Comparison of ENCODE assay signal across 25 cellular contexts in genomic region chr11:121366038-121366437, GRCh38.
DNase-seq lines count a peak whose midpoint lies in the region; ATAC-seq and TF ChIP-seq lines count a peak whose summit lies in the region.
"Had no signal": no experiment of that assay in that cellular context is flagged by ENCODE, and none has a peak within 500 bp of the region (broad histone marks: within the 10 kb centered on the region; RNA-seq: fewer than 3 reads in every experiment).

No MANE protein-coding gene starts in this region.

- peaks cover 4% of the 10 kb centered on the region for H3K27me3 Mint-ChIP-seq in GM23338 (ENCODE audit: insufficient read depth, low read depth, poor library complexity)
- H3K27me3 Mint-ChIP-seq in CD8-positive, alpha-beta memory T cell = no peaks in the 10 kb centered on the region

- H3K36me3 ChIP-seq in GM23338 (ENCODE audit: insufficient read depth) (no peaks in the 10 kb centered on the region), mesenchymal stem cell (ENCODE audit: control insufficient read depth in 1 of 2, insufficient read depth in 2 of 2, low read depth in 1 of 2, low read length in 2 of 2) (no peaks in the 10 kb centered on the region)
- H3K36me3 ChIP-seq in CD8-positive, alpha-beta memory T cell (ENCODE audit: insufficient read depth, low read length) = no peaks in the 10 kb centered on the region
- H3K36me3 ChIP-seq: HAP-1, SJCRH30 had no signal

- POLR2A ChIA-PET in CD8-positive, alpha-beta memory T cell (lab: Charles Lee) = no interaction called here

- H2BK120ac ChIP-seq in mesenchymal stem cell (ENCODE audit: low read depth, low read length) = no peak overlapping the region

- no peak overlapping the region for H2BK5ac ChIP-seq in mesenchymal stem cell (ENCODE audit: low read depth, low read length, poor library complexity, severe bottlenecking)

- H4K91ac ChIP-seq in mesenchymal stem cell (ENCODE audit: low read length) = no peak overlapping the region

- no peak overlapping the region for H3K14ac ChIP-seq in mesenchymal stem cell (ENCODE audit: low read length in 2 of 2)

- H3K18ac ChIP-seq in mesenchymal stem cell (ENCODE audit: low read depth in 1 of 2, low read length in 2 of 2) = no peak overlapping the region

- H3K9me3 ChIP-seq in mesenchymal stem cell (ENCODE audit: control insufficient read depth, low read length) = no peaks in the 10 kb centered on the region
- H3K9me3 ChIP-seq in CD8-positive, alpha-beta memory T cell (ENCODE audit: low read length) = no peaks in the 10 kb centered on the region
- no peaks in the 10 kb centered on the region for H3K9me3 ChIP-seq in right cardiac atrium (ENCODE audit: control insufficient read depth, low read length)
- H3K9me3 ChIP-seq: HAP-1, SJCRH30 had no signal

- H3K4ac ChIP-seq in mesenchymal stem cell (ENCODE audit: low read depth in 1 of 2, low read length in 2 of 2) = no peak overlapping the region

- no peaks in the 10 kb centered on the region for H3K79me2 ChIP-seq in GM23338 (replicated peaks; ENCODE audit: insufficient read depth)

- H3K4me3 Mint-ChIP-seq in GM23338 = no peak overlapping the region
- H3K4me3 Mint-ChIP-seq in CD8-positive, alpha-beta memory T cell = peak overlapping the region in 1 of 7 donors; percentile 9
- H3K4me3 Mint-ChIP-seq: CD8-positive, alpha-beta T cell; HFFc6 had no signal

- CTCF ChIA-PET in CD8-positive, alpha-beta memory T cell (lab: Charles Lee) = no interaction called here

- H2AFZ ChIP-seq in GM23338 (peak overlapping the region; percentile 18; the same call in 1 of the 2 replicates), mesenchymal stem cell (ENCODE audit: low read depth, low read length) (no peak overlapping the region)

- H2AK5ac ChIP-seq in mesenchymal stem cell (ENCODE audit: low read length, severe bottlenecking) = no peak overlapping the region

- WGBS in mesenchymal stem cell = 86% methylated on average over 5 of the region's 5 CpGs
- WGBS in right cardiac atrium = 91% methylated on average over 5 of the region's 5 CpGs

- peaks cover 32% of the 10 kb centered on the region for H3K9me2 ChIP-seq in GM23338 (ENCODE audit: insufficient read depth)

- no peaks in the 10 kb centered on the region; the same call in 1 of the 2 replicates for H3F3A ChIP-seq in GM23338 (replicated peaks; ENCODE audit: low read depth)

- no peak for ATAC-seq in GM23338
- no peak for ATAC-seq in GM18858 (IDR thresholded peaks at IDR 0.05; ENCODE audit: unreplicated experiment)
- no peak for ATAC-seq in right cardiac atrium
- ATAC-seq: CD8-positive, alpha-beta T cell; K562; PC-3; SK-N-SH treated with all-trans-retinoic acid at 6 μM for 48 hours had no signal

- H3K27ac ChIP-seq in GM23338 (ENCODE audit: low read depth) = no peak overlapping the region
- H3K27ac ChIP-seq in mesenchymal stem cell (ENCODE audit: low read length, poor library complexity, severe bottlenecking) = no peak overlapping the region
- H3K27ac ChIP-seq in CD8-positive, alpha-beta memory T cell (ENCODE audit: low read depth, low read length) = no peak overlapping the region
- H3K27ac ChIP-seq in right cardiac atrium (ENCODE audit: low read length) = no peak overlapping the region
- H3K27ac ChIP-seq: SJCRH30 had no signal

- H3K4me1 Mint-ChIP-seq in GM23338 = peaks cover 31% of the 10 kb centered on the region
- peaks cover 18 to 26% (median 23%) of the 10 kb centered on the region in 3 donors for H3K4me1 Mint-ChIP-seq in CD8-positive, alpha-beta memory T cell

- H4K20me1 ChIP-seq in GM23338 (replicated peaks; ENCODE audit: insufficient read depth) = no peaks in the 10 kb centered on the region

- no peak overlapping the region for H3K9ac ChIP-seq in mesenchymal stem cell (ENCODE audit: low read length)

- H3K27me3 ChIP-seq in GM23338 (ENCODE audit: insufficient read depth) (no peaks in the 10 kb centered on the region), mesenchymal stem cell (ENCODE audit: control insufficient read depth in 1 of 2, insufficient read depth in 1 of 2, low read length in 2 of 2) (peaks cover 0 to 55% of the 10 kb centered on the region in 2 experiments), right cardiac atrium (ENCODE audit: control insufficient read depth, insufficient read depth) (no peaks in the 10 kb centered on the region)
- H3K27me3 ChIP-seq in CD8-positive, alpha-beta memory T cell (ENCODE audit: insufficient read depth, low read length, poor library complexity, severe bottlenecking) = no peaks in the 10 kb centered on the region
- H3K27me3 ChIP-seq: SJCRH30 had no signal

- H3K4me2 ChIP-seq in GM23338 (no peak overlapping the region), mesenchymal stem cell (ENCODE audit: low read length, poor library complexity, severe bottlenecking) (no peak overlapping the region)

- TF ChIP-seq CTCF in GM23338 (conservative IDR thresholded peaks at IDR 0.05; ENCODE audit: low read depth in 2 of 2) = no peak

- intact Hi-C loops in right cardiac atrium (cut with DNase I) = no loop called here

- no peak overlapping the region for H4K8ac ChIP-seq in mesenchymal stem cell (ENCODE audit: low read length)

- H3K4me3 ChIP-seq in GM23338 = no peak overlapping the region
- no peak overlapping the region for H3K4me3 ChIP-seq in mesenchymal stem cell (ENCODE audit: insufficient read depth in 1 of 2, low read depth in 1 of 2, low read length in 2 of 2)
- no peak overlapping the region for H3K4me3 ChIP-seq in CD8-positive, alpha-beta memory T cell (ENCODE audit: low read length)
- no peak overlapping the region for H3K4me3 ChIP-seq in right cardiac atrium (ENCODE audit: low read length)
- H3K4me3 ChIP-seq: HAP-1, K562, SJCRH30 had no signal

- H3K36me3 Mint-ChIP-seq in GM23338 (ENCODE audit: low read depth) = peaks cover 3% of the 10 kb centered on the region; the same call in 2 of the 3 replicates
- peaks cover 0 to 3% (median 2%) of the 10 kb centered on the region in 3 donors for H3K36me3 Mint-ChIP-seq in CD8-positive, alpha-beta memory T cell
- H3K36me3 Mint-ChIP-seq: CD8-positive, alpha-beta T cell had no signal

- H3K4me1 ChIP-seq in GM23338 (ENCODE audit: insufficient read depth) (peaks cover 28% of the 10 kb centered on the region), mesenchymal stem cell (ENCODE audit: control insufficient read depth, insufficient read depth, low read depth, low read length) (no peaks in the 10 kb centered on the region), right cardiac atrium (ENCODE audit: control insufficient read depth, insufficient read depth, low read length) (peaks cover 3% of the 10 kb centered on the region)
- H3K4me1 ChIP-seq in CD8-positive, alpha-beta memory T cell (ENCODE audit: insufficient read depth, low read length) = peaks cover 22% of the 10 kb centered on the region
- H3K4me1 ChIP-seq: HAP-1, SJCRH30 had no signal

- no peaks in the 10 kb centered on the region for H3K9me3 Mint-ChIP-seq in GM23338
- no peaks in the 10 kb centered on the region for H3K9me3 Mint-ChIP-seq in CD8-positive, alpha-beta memory T cell
- H3K9me3 Mint-ChIP-seq: CD8-positive, alpha-beta T cell; HFFc6 had no signal

- no peak overlapping the region for H3K23ac ChIP-seq in mesenchymal stem cell (ENCODE audit: low read length in 2 of 2)

- no peak overlapping the region for H2BK12ac ChIP-seq in mesenchymal stem cell (ENCODE audit: low read length in 2 of 2)

- peak overlapping the region; percentile 7 for H2BK15ac ChIP-seq in mesenchymal stem cell (ENCODE audit: low read depth, poor library complexity, severe bottlenecking)

- no peak overlapping the region for H3K27ac Mint-ChIP-seq in GM23338
- H3K27ac Mint-ChIP-seq in CD8-positive, alpha-beta memory T cell = peak overlapping the region in 1 of 8 donors; percentile 40
- H3K27ac Mint-ChIP-seq: CD8-positive, alpha-beta T cell; HFFc6 had no signal

- H3K79me1 ChIP-seq in mesenchymal stem cell (replicated peaks; ENCODE audit: low read length, poor library complexity, severe bottlenecking) = no peaks in the 10 kb centered on the region

- peak; percentile 12 for DNase-seq in NCI-H2171 treated with DMSO at 0.1 percent for 48 hours (lab: John Stamatoyannopoulos, UW)
- DNase-seq in NCI-H2171 (lab: John Stamatoyannopoulos, UW) = no peak
- no peak for DNase-seq in GM23338 (ENCODE audit: low spot score)
- DNase-seq in mesenchymal stem cell = no peak
- DNase-seq in CD8-positive, alpha-beta memory T cell = no peak
- DNase-seq in right cardiac atrium = no peak
- DNase-seq: 8988T; ACHN; CD8-positive, alpha-beta T cell; DMS 273 treated with DMSO at 0.1 percent for 48 hours; DND-41; GOT3; HFFc6; MV-4-11; NCI-H1105 treated with DMSO at 0.1 percent for 48 hours; NCI-H1930; NCI-H2107; NCI-H226; NCI-H510A treated with DMSO at 0.1 percent for 48 hours; PC-3; SJCRH30 had no signal

TF ChIP-seq in GM23338, 12 proteins besides CTCF, POLR2A, EP300 and RAD21:
- TF ChIP-seq EZH2 (IDR thresholded peaks at IDR 0.05; ENCODE audit: low read depth, unreplicated experiment) = no peak
- TF ChIP-seq NANOG (IDR thresholded peaks at IDR 0.05; ENCODE audit: borderline replicate concordance) = no peak
